28 cellular contexts compared by ENCODE assay signal in the genomic region with DNA sequence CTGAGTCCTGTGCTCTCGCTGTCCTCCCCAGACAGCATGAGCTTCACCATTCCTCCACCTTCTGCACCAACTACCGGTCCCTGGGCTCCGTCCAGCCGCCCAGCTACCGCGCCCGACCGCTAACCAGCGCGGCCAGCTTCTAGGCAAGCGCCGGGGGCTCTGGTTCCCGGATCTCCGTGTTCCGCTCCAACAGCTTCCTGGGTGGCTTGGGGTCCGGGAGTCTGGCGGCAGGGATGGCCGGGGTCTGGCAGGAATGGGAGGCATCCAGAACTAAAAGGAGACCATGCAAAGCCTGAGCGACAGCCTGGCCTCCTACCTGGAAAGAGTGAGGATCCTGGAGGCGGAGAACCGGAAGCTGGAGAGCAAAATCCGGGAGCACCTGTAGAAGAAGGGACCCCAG.
"Had no signal": no experiment of that assay in that cellular context is flagged by ENCODE, and none has a peak within 500 bp of the region (broad histone marks: within the 10 kb centered on the region; RNA-seq: fewer than 3 reads in every experiment).

No MANE protein-coding gene starts in this region.

- H3K9me3 ChIP-seq: ovary, psoas muscle, right lobe of liver, sigmoid colon, suprapubic skin, thoracic aorta, thyroid gland, tibial nerve, upper lobe of left lung, vagina had no signal

- H3K4me3 Mint-ChIP-seq: natural killer cell; nephron; neural progenitor cell; stimulated activated memory B cell treated with anti-CD40 and anti-IgM and Interleukin-4, amounts not matched to agents 10 μg/mL and 1 μg/mL and 100 μg/mL, for 72 hours; stimulated activated naive CD8-positive, alpha-beta T cell treated with anti-CD3 and anti-CD28 coated beads, Interleukin-15, amount 100 ng/mL, for 72 hours had no signal

- H3K36me3 ChIP-seq: neural progenitor cell, ovary, right lobe of liver, sigmoid colon, suprapubic skin, thoracic aorta, thyroid gland, tibial nerve, upper lobe of left lung, vagina had no signal

- DNase-seq: natural killer cell; occipital lobe; ovary; psoas muscle; right lobe of liver; sigmoid colon; small intestine; stimulated activated CD4-positive, alpha-beta T cell treated with anti-CD3 and anti-CD28 coated beads, Interleukin-15, amount 100 ng/mL, for 24 hours; stimulated activated CD4-positive, alpha-beta T cell treated with anti-CD3 and anti-CD28 coated beads, Interleukin-2, amount 100 ng/mL, for 24 hours; stimulated activated CD4-positive, alpha-beta T cell treated with anti-CD3 and anti-CD28 coated beads, Interleukin-2, amount 100 ng/mL, for 48 hours; stimulated activated CD4-positive, alpha-beta T cell treated with anti-CD3 and anti-CD28 coated beads, Interleukin-4, amount 100 ng/mL, for 24 hours; stimulated activated naive CD4-positive, alpha-beta T cell; stimulated activated naive CD8-positive, alpha-beta T cell treated with anti-CD3 and anti-CD28 coated beads, Interleukin-15, amount 100 ng/mL, for 72 hours; stimulated activated naive CD8-positive, alpha-beta T cell treated with anti-CD3 and anti-CD28 coated beads, Interleukin-15, Interleukin-2, amounts not matched to agents 100 U/mL and 50 U/mL, for 24 hours; substantia nigra; thyroid gland; trophoblast cell had no signal

- H3K27me3 Mint-ChIP-seq: progenitor cell of endocrine pancreas; stimulated activated memory B cell treated with anti-CD40 and anti-IgM and Interleukin-4, amounts not matched to agents 10 μg/mL and 1 μg/mL and 100 μg/mL, for 72 hours; stimulated activated naive CD8-positive, alpha-beta T cell treated with anti-CD3 and anti-CD28 coated beads, Interleukin-15, amount 100 ng/mL, for 72 hours had no signal

- H3K27me3 ChIP-seq: neural progenitor cell, ovary, right lobe of liver, sigmoid colon, suprapubic skin, thyroid gland, tibial nerve, upper lobe of left lung, vagina had no signal

- H3K4me1 Mint-ChIP-seq: natural killer cell; nephron; neural progenitor cell; stimulated activated naive CD8-positive, alpha-beta T cell treated with anti-CD3 and anti-CD28 coated beads, Interleukin-15, amount 100 ng/mL, for 72 hours had no signal

- H3K4me3 ChIP-seq: neural progenitor cell, ovary, psoas muscle, right lobe of liver, sigmoid colon, suprapubic skin, thoracic aorta, thyroid gland, tibial nerve, upper lobe of left lung, vagina had no signal

- H3K27ac Mint-ChIP-seq: natural killer cell; nephron; neural progenitor cell; progenitor cell of endocrine pancreas; stimulated activated memory B cell treated with anti-CD40 and anti-IgM and Interleukin-4, amounts not matched to agents 10 μg/mL and 1 μg/mL and 100 μg/mL, for 72 hours; stimulated activated naive CD8-positive, alpha-beta T cell treated with anti-CD3 and anti-CD28 coated beads, Interleukin-15, amount 100 ng/mL, for 72 hours had no signal

- H3K9me3 Mint-ChIP-seq: natural killer cell; nephron; neural progenitor cell; stimulated activated memory B cell treated with anti-CD40 and anti-IgM and Interleukin-4, amounts not matched to agents 10 μg/mL and 1 μg/mL and 100 μg/mL, for 72 hours had no signal

- ATAC-seq: natural killer cell; psoas muscle; right cardiac atrium; right lobe of liver; stimulated activated memory B cell treated with anti-CD40 and anti-IgM and Interleukin-4, amounts not matched to agents 10 μg/mL and 1 μg/mL and 100 μg/mL, for 72 hours; stimulated activated naive CD8-positive, alpha-beta T cell treated with anti-CD3 and anti-CD28 coated beads, Interleukin-15, amount 100 ng/mL, for 72 hours; stimulated activated naive CD8-positive, alpha-beta T cell treated with anti-CD3 and anti-CD28 coated beads, Interleukin-15, Interleukin-2, amounts not matched to agents 100 U/mL and 50 U/mL, for 24 hours had no signal

- H3K36me3 Mint-ChIP-seq: natural killer cell; neural progenitor cell; stimulated activated memory B cell treated with anti-CD40 and anti-IgM and Interleukin-4, amounts not matched to agents 10 μg/mL and 1 μg/mL and 100 μg/mL, for 72 hours had no signal

- H3K27ac ChIP-seq: neural progenitor cell, ovary, parathyroid adenoma, psoas muscle, right lobe of liver, sigmoid colon, suprapubic skin, thoracic aorta, thyroid gland, tibial nerve, upper lobe of left lung, vagina had no signal

- H3K4me1 ChIP-seq: neural progenitor cell, parathyroid adenoma, psoas muscle, right lobe of liver, sigmoid colon, suprapubic skin, thyroid gland, tibial nerve, upper lobe of left lung, vagina had no signal
